ENCODE assay signal across 21 cellular contexts in genomic region chr19:19858751-19859150, GRCh38.
"Had no signal": no experiment of that assay in that cellular context is flagged by ENCODE, and none has a peak within 500 bp of the region (broad histone marks: within the 10 kb centered on the region; RNA-seq: fewer than 3 reads in every experiment).

No MANE protein-coding gene starts in this region.

- ATAC-seq: gastroesophageal sphincter; left cardiac atrium; lower lobe of right lung; stimulated activated naive CD8-positive, alpha-beta T cell treated with anti-CD3 and anti-CD28 coated beads, Interleukin-15, Interleukin-2, amounts not matched to agents 100 U/mL and 50 U/mL, for 24 hours; upper lobe of right lung had no signal

- H3K9me3 ChIP-seq: gastroesophageal sphincter, left ventricle myocardium inferior, lower lobe of right lung, neutrophil, right atrium auricular region, tibial nerve, upper lobe of right lung had no signal

- H3K27me3 ChIP-seq: right atrium auricular region, upper lobe of right lung had no signal

- DNase-seq: cerebellar nuclear complex; dermis blood vessel endothelial cell; esophagus squamous epithelium; foreskin fibroblast; glutamatergic neuron; kidney; left cardiac atrium; left ventricle myocardium inferior; lower lobe of right lung; mesenchymal stem cell; midbrain; posterior cingulate gyrus; small intestine; stimulated activated CD4-positive, alpha-beta T cell treated with anti-CD3 and anti-CD28 coated beads, Interleukin-12 subunit alpha, Interleukin-12 subunit beta, amount 100 ng/mL, for 4 hours; stimulated activated naive CD8-positive, alpha-beta T cell treated with anti-CD3 and anti-CD28 coated beads, Interleukin-15, Interleukin-2, amounts not matched to agents 100 U/mL and 50 U/mL, for 24 hours; upper lobe of right lung had no signal

- FAIRE-seq: colon, kidney, small intestine had no signal

- H3K4me1 ChIP-seq: esophagus squamous epithelium, gastroesophageal sphincter, left ventricle myocardium inferior, lower lobe of right lung, right atrium auricular region, tibial nerve, upper lobe of right lung had no signal

- H3K4me3 ChIP-seq: esophagus squamous epithelium, gastroesophageal sphincter, left ventricle myocardium inferior, lower lobe of right lung, right atrium auricular region, tibial nerve, upper lobe of right lung had no signal

- H3K36me3 ChIP-seq: esophagus squamous epithelium, gastroesophageal sphincter, left ventricle myocardium inferior, lower lobe of right lung, neutrophil, right atrium auricular region, tibial nerve, upper lobe of right lung had no signal

- H3K27ac ChIP-seq: esophagus squamous epithelium, gastroesophageal sphincter, left ventricle myocardium inferior, lower lobe of right lung, neutrophil, right atrium auricular region, tibial nerve, upper lobe of right lung had no signal
